ENCODE assay signal across 3 cellular contexts in the genomic region with DNA sequence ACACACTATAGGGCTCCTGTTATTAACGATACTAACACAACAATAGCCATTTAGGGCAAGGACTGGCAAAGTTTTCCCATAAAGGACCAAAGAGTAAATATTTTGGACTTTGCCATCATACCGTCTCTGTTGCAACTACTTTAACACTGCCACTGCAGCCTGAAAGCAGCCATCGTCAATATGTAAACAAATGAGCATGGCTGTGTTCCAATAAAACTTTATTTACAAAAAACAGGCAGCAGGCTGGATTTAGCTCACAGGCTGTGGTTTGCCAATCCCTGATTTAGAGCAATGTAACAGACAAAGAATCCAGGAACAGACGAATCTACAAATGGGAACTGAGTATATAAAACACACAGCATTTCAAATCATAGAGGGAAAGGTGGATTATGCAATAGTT.
TF ChIP-seq lines count a peak whose summit lies in the region.

No MANE protein-coding gene starts in this region.

TF ChIP-seq in GM23338, 12 proteins besides CTCF, POLR2A, EP300 and RAD21 (continued from another document and continues in another):
- TF ChIP-seq REST (IDR thresholded peaks at IDR 0.05; ENCODE audit: unreplicated experiment) = no peak
- no peak for TF ChIP-seq ZNF114 (CRISPR knock-in tag; IDR thresholded peaks at IDR 0.05)
- TF ChIP-seq EZH2phosphoT487 (IDR thresholded peaks at IDR 0.05; ENCODE audit: unreplicated experiment) = no peak
- TF ChIP-seq NANOG (IDR thresholded peaks at IDR 0.05; ENCODE audit: borderline replicate concordance) = no peak
- TF ChIP-seq POLR2AphosphoS5 (IDR thresholded peaks at IDR 0.05; ENCODE audit: low read depth) = no peak
- no peak for TF ChIP-seq JUNB (IDR thresholded peaks at IDR 0.05; ENCODE audit: unreplicated experiment)

TF ChIP-seq in GM12878, 131 proteins besides CTCF, POLR2A, EP300 and RAD21 (continued from another document):
- TF ChIP-seq ZBTB40 (IDR thresholded peaks at IDR 0.05; ENCODE audit: borderline replicate concordance) = peak; percentile 44; the same call in 1 of the 2 replicates

TF ChIP-seq in liver, 16 proteins besides CTCF, POLR2A, EP300 and RAD21 (continued from another document):
- TF ChIP-seq REST (IDR thresholded peaks at IDR 0.05) (no peak), TAF1 (conservative IDR thresholded peaks at IDR 0.05) (no peak), GABPA (IDR thresholded peaks at IDR 0.05 in 1 of 2, conservative IDR thresholded peaks at IDR 0.05 in 1 of 2) (no peak), NR2F2 (IDR thresholded peaks at IDR 0.05) (no peak), YY1 (IDR thresholded peaks at IDR 0.05) (no peak), EGR1 (IDR thresholded peaks at IDR 0.05; ENCODE audit: low read depth in 2 of 2) (no peak), MAX (IDR thresholded peaks at IDR 0.05) (no peak), JUND (IDR thresholded peaks at IDR 0.05) (no peak), SP1 (IDR thresholded peaks at IDR 0.05) (peak; percentile 46), FOXA1 (IDR thresholded peaks at IDR 0.05) (no peak), FOXA2 (IDR thresholded peaks at IDR 0.05) (peak; percentile 52), HNF4G (IDR thresholded peaks at IDR 0.05) (peak; percentile 60), HNF4A (conservative IDR thresholded peaks at IDR 0.05) (peak; percentile 82 to 87), RXRA (IDR thresholded peaks at IDR 0.05) (peak in 1 of 2 donors; percentile 27)
- TF ChIP-seq, protein P1, sequence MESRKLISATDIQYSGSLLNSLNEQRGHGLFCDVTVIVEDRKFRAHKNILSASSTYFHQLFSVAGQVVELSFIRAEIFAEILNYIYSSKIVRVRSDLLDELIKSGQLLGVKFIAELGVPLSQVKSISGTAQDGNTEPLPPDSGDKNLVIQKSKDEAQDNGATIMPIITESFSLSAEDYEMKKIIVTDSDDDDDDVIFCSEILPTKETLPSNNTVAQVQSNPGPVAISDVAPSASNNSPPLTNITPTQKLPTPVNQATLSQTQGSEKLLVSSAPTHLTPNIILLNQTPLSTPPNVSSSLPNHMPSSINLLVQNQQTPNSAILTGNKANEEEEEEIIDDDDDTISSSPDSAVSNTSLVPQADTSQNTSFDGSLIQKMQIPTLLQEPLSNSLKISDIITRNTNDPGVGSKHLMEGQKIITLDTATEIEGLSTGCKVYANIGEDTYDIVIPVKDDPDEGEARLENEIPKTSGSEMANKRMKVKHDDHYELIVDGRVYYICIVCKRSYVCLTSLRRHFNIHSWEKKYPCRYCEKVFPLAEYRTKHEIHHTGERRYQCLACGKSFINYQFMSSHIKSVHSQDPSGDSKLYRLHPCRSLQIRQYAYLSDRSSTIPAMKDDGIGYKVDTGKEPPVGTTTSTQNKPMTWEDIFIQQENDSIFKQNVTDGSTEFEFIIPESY (IDR thresholded peaks at IDR 0.05) = peak; percentile 31
